Comparison of ENCODE assay signal across 11 cellular contexts in the genomic region with DNA sequence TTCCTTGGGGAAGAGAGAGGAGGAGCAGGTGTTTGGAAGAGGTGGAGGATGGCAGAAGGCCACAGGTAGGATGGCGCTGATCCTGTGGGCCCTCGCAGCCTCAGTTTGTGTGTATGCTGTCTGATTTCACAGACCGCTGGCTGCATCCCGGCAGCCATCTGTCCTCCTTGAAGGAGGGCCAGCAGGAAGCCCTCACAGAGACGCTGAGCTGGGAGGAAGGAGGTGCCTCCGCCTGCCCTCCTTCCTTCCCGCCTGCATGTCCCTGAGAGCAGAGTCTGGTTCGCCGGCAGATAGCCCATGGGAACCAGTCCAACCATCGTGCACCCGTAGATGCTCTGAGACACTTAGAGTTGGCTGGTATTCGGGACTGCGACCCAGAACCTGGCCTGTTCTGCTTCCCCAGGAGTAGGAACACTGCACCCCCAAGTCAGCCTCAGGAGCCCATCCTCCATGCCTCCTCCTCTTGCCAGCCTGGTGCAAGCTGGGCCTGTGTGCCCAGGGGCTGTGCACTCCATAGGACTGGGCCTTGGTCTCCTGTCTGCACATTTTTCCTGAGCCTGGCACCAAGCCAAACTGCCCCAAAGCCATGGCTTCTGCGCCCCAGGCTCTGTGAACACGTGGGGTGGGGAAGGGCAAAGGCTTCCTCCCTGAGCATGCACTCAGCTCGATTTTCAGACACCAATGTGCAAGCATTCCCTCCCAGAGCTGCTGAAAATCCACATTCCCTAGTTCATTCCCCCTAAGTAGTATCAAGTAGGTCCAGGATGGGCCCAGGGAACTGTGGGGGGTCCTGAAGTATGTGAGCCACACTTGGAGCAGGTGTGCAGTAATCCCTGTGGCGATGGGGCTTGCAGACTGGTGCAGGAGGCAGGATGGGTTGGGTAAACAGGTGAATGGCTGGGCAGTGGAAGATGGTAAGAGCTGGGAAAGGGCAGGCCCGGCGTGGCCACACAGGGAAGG.
DNase-seq lines count a peak whose midpoint lies in the region; ATAC-seq and TF ChIP-seq lines count a peak whose summit lies in the region.
"Had no signal": no experiment of that assay in that cellular context is flagged by ENCODE, and none has a peak within 500 bp of the region (broad histone marks: within the 10 kb centered on the region; RNA-seq: fewer than 3 reads in every experiment).

No MANE protein-coding gene starts in this region.

- TF ChIP-seq CTCF in upper lobe of left lung (IDR thresholded peaks at IDR 0.05) (no peak), adrenal gland (IDR thresholded peaks at IDR 0.05) (no peak), left lung (IDR thresholded peaks at IDR 0.05) (no peak)

- DNase-seq in DMS 273 (lab: John Stamatoyannopoulos, UW; ENCODE audit: unreplicated experiment) (peak; percentile 83), NCI-H1694 treated with DMSO at 0.1 percent for 48 hours (lab: John Stamatoyannopoulos, UW) (peak; percentile 19), posterior cingulate gyrus (peak in 7 of 10 donors; percentile 38 to 92 (median 47)), upper lobe of left lung (no peak), adrenal gland (no peak), left lung (no peak), CD1c-positive myeloid dendritic cell (ENCODE audit: extremely low spot score) (no peak)
- DNase-seq: activated naive CD4-positive, alpha-beta T cell treated with anti-CD3 and anti-CD28 coated beads, Interleukin-2, amount 50 U/mL, for 16 hours; NCI-H1436 treated with DMSO at 0.1 percent for 48 hours; sigmoid colon had no signal

- H3K4me1 ChIP-seq in upper lobe of left lung (peaks cover 8 to 22% (median 19%) of the 10 kb centered on the region in 4 donors), adrenal gland (replicated peaks in 1 of 2) (no peaks in the 10 kb centered on the region), left lung (peaks cover 7 to 15% of the 10 kb centered on the region in 2 donors)

- intact Hi-C loops in posterior cingulate gyrus (cut with DNase I), result loop anchor here (10.0 kb wide), 1 partner anchor 213 kb away; no protein-coding TSS in a partner anchor
- intact Hi-C loops in adrenal gland (cut with DNase I), result no loop called here
- intact Hi-C loops in left lung (cut with DNase I), result loop anchor here in 1 of 2 donors (5.0 kb wide), 1 partner anchor 371 kb away; a partner anchor contains a TSS

- H3K9me3 ChIP-seq in upper lobe of left lung, result no peaks in the 10 kb centered on the region
- no peaks in the 10 kb centered on the region for H3K9me3 ChIP-seq in adrenal gland (replicated peaks in 1 of 3)
- no peaks in the 10 kb centered on the region for H3K9me3 ChIP-seq in left lung
- H3K9me3 ChIP-seq: sigmoid colon had no signal

- H3K36me3 ChIP-seq in upper lobe of left lung (peaks cover 0 to 13% (median 3%) of the 10 kb centered on the region in 4 donors), adrenal gland (replicated peaks in 1 of 2) (no peaks in the 10 kb centered on the region), left lung (peaks cover 0 to 9% of the 10 kb centered on the region in 2 donors)

- no peaks in the 10 kb centered on the region for H3K27me3 ChIP-seq in upper lobe of left lung
- H3K27me3 ChIP-seq in adrenal gland, result no peaks in the 10 kb centered on the region
- H3K27me3 ChIP-seq in left lung, result no peaks in the 10 kb centered on the region
- H3K27me3 ChIP-seq: sigmoid colon had no signal

- TF ChIP-seq POLR2A in upper lobe of left lung (IDR thresholded peaks at IDR 0.05) (no peak), adrenal gland (IDR thresholded peaks at IDR 0.05) (no peak)

- H3K27ac ChIP-seq in cingulate gyrus (ENCODE audit: low read depth, low read length) (peak overlapping the region; percentile 75), upper lobe of left lung (peak overlapping the region in 1 of 4 donors; percentile 38), adrenal gland (peak overlapping the region in 1 of 5 donors; percentile 40), left lung (no peak overlapping the region)

- 56 to 75% methylated on average over 10 to 18 of the region's 19 CpGs for WGBS in upper lobe of left lung, 2 donors
- 70 to 80% (median 74%) methylated on average over 15 to 19 of the region's 19 CpGs for WGBS in adrenal gland, 4 donors

- no peak for TF ChIP-seq EP300 in upper lobe of left lung (IDR thresholded peaks at IDR 0.05)

- H3K4me3 ChIP-seq in upper lobe of left lung (no peak overlapping the region), adrenal gland (no peak overlapping the region), left lung (no peak overlapping the region)
- H3K4me3 ChIP-seq: sigmoid colon had no signal

- no peak for ATAC-seq in upper lobe of left lung (ENCODE audit: low FRiP score in 2 of 2)
- no peak for ATAC-seq in left lung

Comparison
In these comparisons a context has a peak if more than half of its experiments do, and no peak if none do; other contexts are left out.
1. DNase-seq: peak in DMS 273 (single experiment), NCI-H1694 treated with DMSO at 0.1 percent for 48 hours (single experiment) and posterior cingulate gyrus (7 of 10); none in upper lobe of left lung (0 of 2), adrenal gland (0 of 7), left lung (0 of 2) and CD1c-positive myeloid dendritic cell (single experiment).